2 cellular contexts compared by ENCODE assay signal in the genomic region with DNA sequence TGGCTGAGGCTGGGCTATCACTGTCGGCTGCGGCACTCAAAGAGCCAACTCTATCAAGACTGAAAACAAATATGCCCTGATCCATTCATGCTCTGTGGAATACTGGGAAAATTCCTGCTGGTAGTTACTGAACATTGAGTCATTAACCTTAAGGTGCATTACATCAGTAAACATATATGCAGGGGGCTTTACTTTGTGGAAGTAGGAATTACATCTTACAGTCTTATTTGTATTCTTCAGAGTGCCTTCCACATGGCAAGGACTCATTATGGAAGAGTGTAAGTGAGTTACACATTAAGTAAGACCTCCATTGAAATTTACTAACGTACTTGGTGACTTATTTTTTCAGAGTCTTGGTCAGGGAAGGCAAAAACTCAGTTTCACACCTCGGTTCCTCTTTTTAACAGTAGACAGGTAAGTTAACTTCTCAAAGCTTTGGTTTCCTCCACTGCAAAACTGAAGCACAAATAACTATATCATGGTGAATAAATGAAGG.
TF ChIP-seq lines count a peak whose summit lies in the region.

No MANE protein-coding gene starts in this region.

TF ChIP-seq in K562, 482 proteins besides CTCF, POLR2A, EP300 and RAD21:
- TF ChIP-seq SAFB (IDR thresholded peaks at IDR 0.05; ENCODE audit: borderline replicate concordance, low read depth, low read length): no peak
- no peak for TF ChIP-seq NCOA2 (IDR thresholded peaks at IDR 0.05; ENCODE audit: partially characterized antibody in 2 of 2)
- no peak for TF ChIP-seq MEIS2 (IDR thresholded peaks at IDR 0.05; ENCODE audit: partially characterized antibody)
- no peak for TF ChIP-seq ZNF696 (CRISPR knock-in tag; conservative IDR thresholded peaks at IDR 0.05)
- TF ChIP-seq ZNF143 (CRISPR knock-in tag; IDR thresholded peaks at IDR 0.05): no peak
- TF ChIP-seq PCBP2 (IDR thresholded peaks at IDR 0.05; ENCODE audit: low read depth, low read length, poor library complexity, severe bottlenecking): no peak
- no peak for TF ChIP-seq ZNF707 (CRISPR knock-in tag; conservative IDR thresholded peaks at IDR 0.05)
- TF ChIP-seq NKRF (IDR thresholded peaks at IDR 0.05; ENCODE audit: borderline replicate concordance): no peak
- no peak for TF ChIP-seq POLR2AphosphoS2 (IDR thresholded peaks at IDR 0.05; ENCODE audit: low read length)
- no peak for TF ChIP-seq ZBTB7A (IDR thresholded peaks at IDR 0.05; ENCODE audit: borderline replicate concordance, control insufficient read depth, low read depth, low read length)

TF ChIP-seq in HepG2, 621 proteins besides CTCF, POLR2A, EP300 and RAD21:
- TF ChIP-seq, protein P1, sequence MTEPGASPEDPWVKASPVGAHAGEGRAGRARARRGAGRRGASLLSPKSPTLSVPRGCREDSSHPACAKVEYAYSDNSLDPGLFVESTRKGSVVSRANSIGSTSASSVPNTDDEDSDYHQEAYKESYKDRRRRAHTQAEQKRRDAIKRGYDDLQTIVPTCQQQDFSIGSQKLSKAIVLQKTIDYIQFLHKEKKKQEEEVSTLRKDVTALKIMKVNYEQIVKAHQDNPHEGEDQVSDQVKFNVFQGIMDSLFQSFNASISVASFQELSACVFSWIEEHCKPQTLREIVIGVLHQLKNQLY (CRISPR knock-in tag; IDR thresholded peaks at IDR 0.05): no peak
- no peak for TF ChIP-seq HMGXB4 (CRISPR knock-in tag; IDR thresholded peaks at IDR 0.05; ENCODE audit: borderline replicate concordance in 1 of 2, low read depth in 1 of 2)
- TF ChIP-seq ZNF775 (CRISPR knock-in tag; IDR thresholded peaks at IDR 0.05; ENCODE audit: borderline replicate concordance): no peak
- no peak for TF ChIP-seq ZNF530 (CRISPR knock-in tag; IDR thresholded peaks at IDR 0.05; ENCODE audit: low read depth)
- TF ChIP-seq, protein P2, sequence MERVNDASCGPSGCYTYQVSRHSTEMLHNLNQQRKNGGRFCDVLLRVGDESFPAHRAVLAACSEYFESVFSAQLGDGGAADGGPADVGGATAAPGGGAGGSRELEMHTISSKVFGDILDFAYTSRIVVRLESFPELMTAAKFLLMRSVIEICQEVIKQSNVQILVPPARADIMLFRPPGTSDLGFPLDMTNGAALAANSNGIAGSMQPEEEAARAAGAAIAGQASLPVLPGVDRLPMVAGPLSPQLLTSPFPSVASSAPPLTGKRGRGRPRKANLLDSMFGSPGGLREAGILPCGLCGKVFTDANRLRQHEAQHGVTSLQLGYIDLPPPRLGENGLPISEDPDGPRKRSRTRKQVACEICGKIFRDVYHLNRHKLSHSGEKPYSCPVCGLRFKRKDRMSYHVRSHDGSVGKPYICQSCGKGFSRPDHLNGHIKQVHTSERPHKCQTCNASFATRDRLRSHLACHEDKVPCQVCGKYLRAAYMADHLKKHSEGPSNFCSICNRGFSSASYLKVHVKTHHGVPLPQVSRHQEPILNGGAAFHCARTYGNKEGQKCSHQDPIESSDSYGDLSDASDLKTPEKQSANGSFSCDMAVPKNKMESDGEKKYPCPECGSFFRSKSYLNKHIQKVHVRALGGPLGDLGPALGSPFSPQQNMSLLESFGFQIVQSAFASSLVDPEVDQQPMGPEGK (CRISPR knock-in tag; IDR thresholded peaks at IDR 0.05): no peak
TF ChIP-seq in HepG2: peak in this region for 0.
